ENCODE assay signal across 20 cellular contexts in genomic region chr22:19449422-19449767, GRCh38. TPM values are rescaled to one million over a fixed set of nuclear protein-coding genes. Genes with fewer than 3 reads are reported as not detected.
DNase-seq lines count a peak whose midpoint lies in the region; ATAC-seq and FAIRE-seq lines count a peak whose summit lies in the region.
"Had no signal": no experiment of that assay in that cellular context is flagged by ENCODE, and none has a peak within 500 bp of the region (broad histone marks: within the 10 kb centered on the region; RNA-seq: fewer than 3 reads in every experiment).

No MANE protein-coding gene starts in this region.

- H3K27me3 Mint-ChIP-seq in CD4-positive, alpha-beta memory T cell, result no peaks in the 10 kb centered on the region
- H3K27me3 Mint-ChIP-seq in T-helper 17 cell, result no peaks in the 10 kb centered on the region
- H3K27me3 Mint-ChIP-seq in naive thymus-derived CD8-positive, alpha-beta T cell, result no peaks in the 10 kb centered on the region
- H3K27me3 Mint-ChIP-seq: central memory CD8-positive, alpha-beta T cell; memory B cell; stimulated activated memory B cell treated with anti-CD40 and anti-IgM and Interleukin-4, amounts not matched to agents 10 μg/mL and 1 μg/mL and 100 μg/mL, for 72 hours had no signal

- POLR2A ChIA-PET in CD4-positive, alpha-beta memory T cell (lab: Charles Lee; ENCODE audit: partially characterized antibody), result no interaction called here
- POLR2A ChIA-PET in naive thymus-derived CD8-positive, alpha-beta T cell (lab: Charles Lee), result no interaction called here

- H3K4me2 ChIP-seq in BLaER1, result 0 out of 2 replicates have a peak overlapping the region, but pooled peaks have one; percentile 79

- H3K9me3 Mint-ChIP-seq in CD4-positive, alpha-beta memory T cell, result no peaks in the 10 kb centered on the region
- no peaks in the 10 kb centered on the region for H3K9me3 Mint-ChIP-seq in naive thymus-derived CD8-positive, alpha-beta T cell
- H3K9me3 Mint-ChIP-seq: central memory CD8-positive, alpha-beta T cell; memory B cell; stimulated activated memory B cell treated with anti-CD40 and anti-IgM and Interleukin-4, amounts not matched to agents 10 μg/mL and 1 μg/mL and 100 μg/mL, for 72 hours had no signal

- intact Hi-C loops in CD4-positive, alpha-beta memory T cell (cut with micrococcal nuclease), result no loop called here

- peaks cover 30% of the 10 kb centered on the region for H3K4me1 ChIP-seq in BLaER1
- H3K4me1 ChIP-seq in CD4-positive, alpha-beta memory T cell (ENCODE audit: insufficient read depth, low read length), result peaks cover 34% of the 10 kb centered on the region
- H3K4me1 ChIP-seq: Caco-2 had no signal

- peak overlapping the region in 2 of 8 donors; percentile 38 for H3K4me3 Mint-ChIP-seq in CD4-positive, alpha-beta memory T cell
- no peak overlapping the region for H3K4me3 Mint-ChIP-seq in T-helper 17 cell
- H3K4me3 Mint-ChIP-seq in naive thymus-derived CD8-positive, alpha-beta T cell, result peak overlapping the region in 8 of 10 donors; percentile 6 to 64 (median 22)
- H3K4me3 Mint-ChIP-seq: central memory CD8-positive, alpha-beta T cell; memory B cell had no signal

- no peak for FAIRE-seq in frontal cortex (lab: Jason Lieb, UNC)

- H3K36me3 ChIP-seq in BLaER1, result peaks cover 71% of the 10 kb centered on the region
- peaks cover 29% of the 10 kb centered on the region for H3K36me3 ChIP-seq in CD4-positive, alpha-beta memory T cell (ENCODE audit: insufficient read depth, low read length)

- peaks cover 26% of the 10 kb centered on the region for H4K20me1 ChIP-seq in BLaER1

- ATAC-seq in T-helper 17 cell, result no peak
- no peak for ATAC-seq in naive thymus-derived CD8-positive, alpha-beta T cell
- ATAC-seq: foreskin keratinocyte had no signal

- H3K9me3 ChIP-seq in BLaER1 (no peaks in the 10 kb centered on the region), T-helper 17 cell (ENCODE audit: control insufficient read depth, low read length, poor library complexity, severe bottlenecking) (no peaks in the 10 kb centered on the region)
- no peaks in the 10 kb centered on the region for H3K9me3 ChIP-seq in CD4-positive, alpha-beta memory T cell (ENCODE audit: control insufficient read depth in 1 of 2, low read length in 2 of 2)
- H3K9me3 ChIP-seq: ascending aorta, Caco-2, thyroid gland had no signal

- no peak overlapping the region for H3K9ac ChIP-seq in BLaER1

- H3K4me1 Mint-ChIP-seq in CD4-positive, alpha-beta memory T cell, result peaks cover 23 to 46% (median 34%) of the 10 kb centered on the region in 4 donors
- H3K4me1 Mint-ChIP-seq in T-helper 17 cell, result peaks cover 31% of the 10 kb centered on the region
- peaks cover 19 to 40% (median 35%) of the 10 kb centered on the region in 4 donors for H3K4me1 Mint-ChIP-seq in naive thymus-derived CD8-positive, alpha-beta T cell

- no peaks in the 10 kb centered on the region for H3K27me3 ChIP-seq in BLaER1
- no peaks in the 10 kb centered on the region for H3K27me3 ChIP-seq in CD4-positive, alpha-beta memory T cell (ENCODE audit: insufficient read depth, low read length)
- H3K27me3 ChIP-seq: ascending aorta, foreskin keratinocyte, thyroid gland had no signal

- peak overlapping the region in 6 of 7 donors; percentile 22 to 79 (median 42) for H3K27ac Mint-ChIP-seq in CD4-positive, alpha-beta memory T cell
- H3K27ac Mint-ChIP-seq in T-helper 17 cell, result peak overlapping the region; percentile 53
- peak overlapping the region in 5 of 10 donors; percentile 36 to 71 (median 47) for H3K27ac Mint-ChIP-seq in naive thymus-derived CD8-positive, alpha-beta T cell

- no peak for DNase-seq in CD4-positive, alpha-beta memory T cell
- no peak for DNase-seq in T-helper 17 cell
- DNase-seq in naive thymus-derived CD8-positive, alpha-beta T cell, result no peak
- DNase-seq in dedifferentiated amniotic fluid mesenchymal stem cell (ENCODE audit: extremely low spot score), result no peak
- no peak for DNase-seq in frontal cortex (ENCODE audit: low spot score in 2 of 2)
- DNase-seq in hippocampal formation (lab: John Stamatoyannopoulos, UW), result no peak
- DNase-seq: activated CD8-positive, alpha-beta memory T cell treated with anti-CD3 and anti-CD28 coated beads, Interleukin-2, amount 50 U/mL, for 4 hours; Caco-2; foreskin keratinocyte; HCEC 1CT; KBM-7; kidney glomerular epithelial cell; NCI-H1930; thyroid gland had no signal

- H3K27ac ChIP-seq in BLaER1, result no peak overlapping the region
- no peak overlapping the region for H3K27ac ChIP-seq in CD4-positive, alpha-beta memory T cell (ENCODE audit: low read depth, low read length)
- H3K27ac ChIP-seq: ascending aorta, epithelial cell of prostate, foreskin keratinocyte, thyroid gland had no signal

- peaks cover 10 to 57% of the 10 kb centered on the region in 2 donors for H3K36me3 Mint-ChIP-seq in CD4-positive, alpha-beta memory T cell
- H3K36me3 Mint-ChIP-seq in T-helper 17 cell (ENCODE audit: low read depth), result peaks cover 5% of the 10 kb centered on the region
- H3K36me3 Mint-ChIP-seq in naive thymus-derived CD8-positive, alpha-beta T cell, result peaks cover 0 to 42% (median 5%) of the 10 kb centered on the region in 3 donors

- H3K4me3 ChIP-seq in BLaER1, result no peak overlapping the region
- no peak overlapping the region for H3K4me3 ChIP-seq in CD4-positive, alpha-beta memory T cell (ENCODE audit: low read length in 2 of 2)
- H3K4me3 ChIP-seq: ascending aorta, thyroid gland had no signal

- CTCF ChIA-PET in CD4-positive, alpha-beta memory T cell (lab: Charles Lee; ENCODE audit: partially characterized antibody), result no interaction called here

RNA-seq across cellular contexts. Expression of gene C22orf39, which starts 1.9 kb away (rescaled TPM):
- total RNA-seq in CD4-positive, alpha-beta memory T cell, result 10 to 100 TPM; 40.5 TPM
- 10 to 100 TPM; 57.3 to 58.3 TPM for polyA plus RNA-seq in CD4-positive, alpha-beta memory T cell
- total RNA-seq in T-helper 17 cell, result 10 to 100 TPM; 31.6 to 32.7 TPM
- total RNA-seq in naive thymus-derived CD8-positive, alpha-beta T cell, result 10 to 100 TPM; 44.2 to 45.1 TPM
- polyA plus RNA-seq in naive thymus-derived CD8-positive, alpha-beta T cell, result 10 to 100 TPM; 51.9 to 58.7 (median 58.0) TPM
- total RNA-seq in frontal cortex, result 38.3 TPM

RNA-seq across cellular contexts. Expression of gene MRPL40, which starts 17.1 kb away (rescaled TPM):
- 10 to 100 TPM; 16.2 to 16.8 TPM for total RNA-seq in CD4-positive, alpha-beta memory T cell
- 10 to 100 TPM; 56.1 to 79.3 TPM for polyA plus RNA-seq in CD4-positive, alpha-beta memory T cell
- 10 to 100 TPM; 10.2 to 11.1 TPM for total RNA-seq in T-helper 17 cell
- total RNA-seq in naive thymus-derived CD8-positive, alpha-beta T cell, result 10 to 100 TPM; 20.8 to 23.2 TPM
- polyA plus RNA-seq in naive thymus-derived CD8-positive, alpha-beta T cell, result 10 to 100 TPM; 69.5 to 80.5 (median 78.2) TPM
- total RNA-seq in frontal cortex, result 18.8 TPM

RNA-seq across cellular contexts. Expression of gene HIRA, which starts 17.9 kb away (rescaled TPM):
- 10 to 100 TPM; 27.3 to 30.8 TPM for total RNA-seq in CD4-positive, alpha-beta memory T cell
- 1 to 10 TPM; 1.4 to 7.9 TPM for polyA plus RNA-seq in CD4-positive, alpha-beta memory T cell
- total RNA-seq in T-helper 17 cell, result 10 to 100 TPM; 23.1 to 24.9 TPM
- 10 to 100 TPM; 24.1 to 25.0 TPM for total RNA-seq in naive thymus-derived CD8-positive, alpha-beta T cell
- polyA plus RNA-seq in naive thymus-derived CD8-positive, alpha-beta T cell, result 1 to 10 TPM; 1.5 to 6.2 (median 6.2) TPM
- 21.6 TPM for total RNA-seq in frontal cortex

RNA-seq across cellular contexts. Expression of gene UFD1, which starts 29.6 kb away (rescaled TPM):
- 10 to 100 TPM; 42.0 to 48.7 TPM for total RNA-seq in CD4-positive, alpha-beta memory T cell
- polyA plus RNA-seq in CD4-positive, alpha-beta memory T cell, result 100 to 1,000 TPM in 1 of 2 donors, 10 to 100 TPM in 1; 81.3 to 126 TPM
- total RNA-seq in T-helper 17 cell (10 to 100 TPM; 76.3 to 79.2 TPM), frontal cortex (32.2 TPM)
- total RNA-seq in naive thymus-derived CD8-positive, alpha-beta T cell, result 10 to 100 TPM; 50.2 to 59.1 TPM
- polyA plus RNA-seq in naive thymus-derived CD8-positive, alpha-beta T cell, result 10 to 100 TPM; 73.1 to 80.9 (median 78.0) TPM

RNA-seq across cellular contexts. Expression of gene CDC45, which starts 30.3 kb away (rescaled TPM):
- total RNA-seq in CD4-positive, alpha-beta memory T cell, result under 1 TPM; 0.53 to 0.64 TPM
- under 1 TPM in 1 of 2 donors, not detected in 1; 0.57 TPM for polyA plus RNA-seq in CD4-positive, alpha-beta memory T cell
- total RNA-seq in T-helper 17 cell (under 1 TPM; 0.32 to 0.37 TPM), frontal cortex (0.82 TPM)
- 1 to 10 TPM in 1 of 2 experiments, under 1 TPM in 1; 0.69 to 1.8 TPM for total RNA-seq in naive thymus-derived CD8-positive, alpha-beta T cell
- 1 to 10 TPM in 2 of 3 donors, not detected in 1; 1.2 to 2.7 TPM for polyA plus RNA-seq in naive thymus-derived CD8-positive, alpha-beta T cell
- total RNA-seq: ascending aorta had no signal
